10 cellular contexts compared by ENCODE assay signal in genomic region chr2:172434821-172435607, GRCh38. TPM values are rescaled to one million over a fixed set of nuclear protein-coding genes. Genes with fewer than 3 reads are reported as not detected.
DNase-seq lines count a peak whose midpoint lies in the region; ATAC-seq and TF ChIP-seq lines count a peak whose summit lies in the region.
"Had no signal": no experiment of that assay in that cellular context is flagged by ENCODE, and none has a peak within 500 bp of the region (broad histone marks: within the 10 kb centered on the region; RNA-seq: fewer than 3 reads in every experiment).

No MANE protein-coding gene starts in this region.

- H3K36me3 ChIP-seq in OCI-LY7 (ENCODE audit: insufficient read depth, low read length) (no peaks in the 10 kb centered on the region), gastroesophageal sphincter (no peaks in the 10 kb centered on the region)

- intact Hi-C loops in OCI-LY7 (cut with micrococcal nuclease; ENCODE audit: unreplicated experiment) = no loop called here

- H3K9me3 Mint-ChIP-seq in stimulated activated naive CD8-positive, alpha-beta T cell treated with anti-CD3 and anti-CD28 coated beads, Interleukin-15, Interleukin-2, amounts not matched to agents 100 ng/mL and 50 ng/mL, for 24 hours = no peaks in the 10 kb centered on the region

- H3K4me3 ChIP-seq in OCI-LY7 (ENCODE audit: low read depth, low read length, poor library complexity, severe bottlenecking) = no peak overlapping the region
- H3K4me3 ChIP-seq in gastroesophageal sphincter = no peak overlapping the region

- no peaks in the 10 kb centered on the region for H3K9me3 ChIP-seq in OCI-LY7 (ENCODE audit: low read length)
- no peaks in the 10 kb centered on the region for H3K9me3 ChIP-seq in gastroesophageal sphincter

- no peaks in the 10 kb centered on the region for H3K36me3 Mint-ChIP-seq in stimulated activated naive CD8-positive, alpha-beta T cell treated with anti-CD3 and anti-CD28 coated beads, Interleukin-15, Interleukin-2, amounts not matched to agents 100 ng/mL and 50 ng/mL, for 24 hours (ENCODE audit: low read depth)

- TF ChIP-seq CTCF in OCI-LY7 (conservative IDR thresholded peaks at IDR 0.05; ENCODE audit: low read length) = no peak
- TF ChIP-seq CTCF in gastroesophageal sphincter (IDR thresholded peaks at IDR 0.05) = no peak

- CTCF ChIA-PET in OCI-LY7 (lab: Charles Lee; ENCODE audit: unreplicated experiment) = no interaction called here

- POLR2A ChIA-PET in OCI-LY7 (lab: Charles Lee) = no interaction called here

- no peaks in the 10 kb centered on the region for H3K9me2 ChIP-seq in OCI-LY7 (ENCODE audit: insufficient read depth, low read length)

- no peaks in the 10 kb centered on the region for H3K27me3 Mint-ChIP-seq in stimulated activated naive CD8-positive, alpha-beta T cell treated with anti-CD3 and anti-CD28 coated beads, Interleukin-15, Interleukin-2, amounts not matched to agents 100 ng/mL and 50 ng/mL, for 24 hours

- peak overlapping the region; percentile 46 for H3K27ac Mint-ChIP-seq in stimulated activated naive CD8-positive, alpha-beta T cell treated with anti-CD3 and anti-CD28 coated beads, Interleukin-15, Interleukin-2, amounts not matched to agents 100 ng/mL and 50 ng/mL, for 24 hours

- peak overlapping the region; percentile 24 for H3K4me3 Mint-ChIP-seq in stimulated activated naive CD8-positive, alpha-beta T cell treated with anti-CD3 and anti-CD28 coated beads, Interleukin-15, Interleukin-2, amounts not matched to agents 100 ng/mL and 50 ng/mL, for 24 hours

- H3K4me1 ChIP-seq in OCI-LY7 (ENCODE audit: insufficient read depth, low read length, poor library complexity, severe bottlenecking) = peaks cover 11% of the 10 kb centered on the region
- H3K4me1 ChIP-seq in gastroesophageal sphincter = peaks cover 0 to 14% (median 0%) of the 10 kb centered on the region in 3 donors

- no TSS peak for BruUV-seq in OCI-LY7 (replicated peaks; lab: Mats Ljungman, UMichigan)

- H2AFZ ChIP-seq in OCI-LY7 (ENCODE audit: low read length) = no peak overlapping the region

- TF ChIP-seq EP300 in gastroesophageal sphincter (IDR thresholded peaks at IDR 0.05) = no peak

- peaks cover 6% of the 10 kb centered on the region for H3K27me3 ChIP-seq in gastroesophageal sphincter

- no peak for DNase-seq in stimulated activated naive CD8-positive, alpha-beta T cell treated with anti-CD3 and anti-CD28 coated beads, Interleukin-15, Interleukin-2, amounts not matched to agents 100 U/mL and 50 U/mL, for 24 hours
- DNase-seq in OCI-LY7 (ENCODE audit: low spot score) = peak; percentile 3
- DNase-seq in epithelial cell of prostate (ENCODE audit: low read depth, low spot score) = no peak
- no peak for DNase-seq in foreskin melanocyte
- DNase-seq in SHP77 (lab: John Stamatoyannopoulos, UW) = no peak
- no peak for DNase-seq in inferior parietal cortex (ENCODE audit: extremely low spot score)
- DNase-seq: EL, retina had no signal

- no peak overlapping the region for H3K4me2 ChIP-seq in OCI-LY7 (ENCODE audit: low read length)

- no peak for ATAC-seq in stimulated activated naive CD8-positive, alpha-beta T cell treated with anti-CD3 and anti-CD28 coated beads, Interleukin-15, Interleukin-2, amounts not matched to agents 100 U/mL and 50 U/mL, for 24 hours
- no peak for ATAC-seq in gastroesophageal sphincter

- no peaks in the 10 kb centered on the region for H4K20me1 ChIP-seq in OCI-LY7 (ENCODE audit: insufficient read depth, low read length)

- no peak for TF ChIP-seq POLR2A in gastroesophageal sphincter (IDR thresholded peaks at IDR 0.05)

- H3K27ac ChIP-seq in OCI-LY7 (ENCODE audit: low read depth, low read length, poor library complexity, severe bottlenecking) (no peak overlapping the region), epithelial cell of prostate (peak overlapping the region; percentile 95), gastroesophageal sphincter (no peak overlapping the region)

- WGBS in gastroesophageal sphincter (ENCODE audit: low coverage in 1 of 2), 2 donors = 81 to 86% methylated on average over 4 of the region's 5 CpGs

- H3K4me1 Mint-ChIP-seq in stimulated activated naive CD8-positive, alpha-beta T cell treated with anti-CD3 and anti-CD28 coated beads, Interleukin-15, Interleukin-2, amounts not matched to agents 100 ng/mL and 50 ng/mL, for 24 hours (ENCODE audit: low read depth) = no peaks in the 10 kb centered on the region

- H3K79me2 ChIP-seq in OCI-LY7 (ENCODE audit: insufficient read depth, low read depth, low read length) = no peaks in the 10 kb centered on the region

RNA-seq across cellular contexts. Expression of gene ITGA6, which starts 7.6 kb away (rescaled TPM):
- total RNA-seq in OCI-LY7 (2014; rRNA removed; shearing (Covaris generic)) = not detected in 2 replicates
- total RNA-seq in OCI-LY7 (2022) (0.24 and 0.38 TPM in 2 replicates), gastroesophageal sphincter (10 to 100 TPM; 32.5 to 62.2 (median 48.7) TPM)

Comparison
In these comparisons a context has a peak if more than half of its experiments do, and no peak if none do; other contexts are left out.
1. RNA of gene ITGA6, which starts 7.6 kb away (total RNA-seq): 32.5 to 62.2 TPM in gastroesophageal sphincter; 0.24 to 0.38 TPM in OCI-LY7; every median in the first group is over 10 times any median in the second.